In the genomic region with DNA sequence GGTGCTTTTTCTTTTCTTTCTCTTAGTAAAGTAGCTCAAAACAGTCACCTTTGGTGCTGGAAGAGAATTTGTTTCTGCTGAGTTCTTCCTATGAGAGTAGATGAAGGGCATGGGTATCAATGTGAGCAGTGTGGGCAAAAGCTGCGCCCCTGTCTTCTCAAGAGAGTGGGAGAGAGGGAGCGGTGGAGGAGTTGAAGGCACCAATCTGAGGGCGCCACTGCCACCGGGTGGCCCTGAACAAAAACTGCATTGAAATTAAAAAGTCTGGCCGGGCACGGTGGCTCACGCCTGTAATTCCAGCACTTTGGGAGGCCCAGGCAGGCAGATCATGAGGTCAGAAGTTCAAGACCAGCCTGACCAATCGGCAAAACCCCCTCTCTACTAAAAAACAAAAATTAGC, we compare ENCODE assay signal across 1 cellular context.
TF ChIP-seq lines count a peak whose summit lies in the region.

No MANE protein-coding gene starts in this region.

TF ChIP-seq in GM23338, 12 proteins besides CTCF, POLR2A, EP300 and RAD21:
- TF ChIP-seq, protein P1, sequence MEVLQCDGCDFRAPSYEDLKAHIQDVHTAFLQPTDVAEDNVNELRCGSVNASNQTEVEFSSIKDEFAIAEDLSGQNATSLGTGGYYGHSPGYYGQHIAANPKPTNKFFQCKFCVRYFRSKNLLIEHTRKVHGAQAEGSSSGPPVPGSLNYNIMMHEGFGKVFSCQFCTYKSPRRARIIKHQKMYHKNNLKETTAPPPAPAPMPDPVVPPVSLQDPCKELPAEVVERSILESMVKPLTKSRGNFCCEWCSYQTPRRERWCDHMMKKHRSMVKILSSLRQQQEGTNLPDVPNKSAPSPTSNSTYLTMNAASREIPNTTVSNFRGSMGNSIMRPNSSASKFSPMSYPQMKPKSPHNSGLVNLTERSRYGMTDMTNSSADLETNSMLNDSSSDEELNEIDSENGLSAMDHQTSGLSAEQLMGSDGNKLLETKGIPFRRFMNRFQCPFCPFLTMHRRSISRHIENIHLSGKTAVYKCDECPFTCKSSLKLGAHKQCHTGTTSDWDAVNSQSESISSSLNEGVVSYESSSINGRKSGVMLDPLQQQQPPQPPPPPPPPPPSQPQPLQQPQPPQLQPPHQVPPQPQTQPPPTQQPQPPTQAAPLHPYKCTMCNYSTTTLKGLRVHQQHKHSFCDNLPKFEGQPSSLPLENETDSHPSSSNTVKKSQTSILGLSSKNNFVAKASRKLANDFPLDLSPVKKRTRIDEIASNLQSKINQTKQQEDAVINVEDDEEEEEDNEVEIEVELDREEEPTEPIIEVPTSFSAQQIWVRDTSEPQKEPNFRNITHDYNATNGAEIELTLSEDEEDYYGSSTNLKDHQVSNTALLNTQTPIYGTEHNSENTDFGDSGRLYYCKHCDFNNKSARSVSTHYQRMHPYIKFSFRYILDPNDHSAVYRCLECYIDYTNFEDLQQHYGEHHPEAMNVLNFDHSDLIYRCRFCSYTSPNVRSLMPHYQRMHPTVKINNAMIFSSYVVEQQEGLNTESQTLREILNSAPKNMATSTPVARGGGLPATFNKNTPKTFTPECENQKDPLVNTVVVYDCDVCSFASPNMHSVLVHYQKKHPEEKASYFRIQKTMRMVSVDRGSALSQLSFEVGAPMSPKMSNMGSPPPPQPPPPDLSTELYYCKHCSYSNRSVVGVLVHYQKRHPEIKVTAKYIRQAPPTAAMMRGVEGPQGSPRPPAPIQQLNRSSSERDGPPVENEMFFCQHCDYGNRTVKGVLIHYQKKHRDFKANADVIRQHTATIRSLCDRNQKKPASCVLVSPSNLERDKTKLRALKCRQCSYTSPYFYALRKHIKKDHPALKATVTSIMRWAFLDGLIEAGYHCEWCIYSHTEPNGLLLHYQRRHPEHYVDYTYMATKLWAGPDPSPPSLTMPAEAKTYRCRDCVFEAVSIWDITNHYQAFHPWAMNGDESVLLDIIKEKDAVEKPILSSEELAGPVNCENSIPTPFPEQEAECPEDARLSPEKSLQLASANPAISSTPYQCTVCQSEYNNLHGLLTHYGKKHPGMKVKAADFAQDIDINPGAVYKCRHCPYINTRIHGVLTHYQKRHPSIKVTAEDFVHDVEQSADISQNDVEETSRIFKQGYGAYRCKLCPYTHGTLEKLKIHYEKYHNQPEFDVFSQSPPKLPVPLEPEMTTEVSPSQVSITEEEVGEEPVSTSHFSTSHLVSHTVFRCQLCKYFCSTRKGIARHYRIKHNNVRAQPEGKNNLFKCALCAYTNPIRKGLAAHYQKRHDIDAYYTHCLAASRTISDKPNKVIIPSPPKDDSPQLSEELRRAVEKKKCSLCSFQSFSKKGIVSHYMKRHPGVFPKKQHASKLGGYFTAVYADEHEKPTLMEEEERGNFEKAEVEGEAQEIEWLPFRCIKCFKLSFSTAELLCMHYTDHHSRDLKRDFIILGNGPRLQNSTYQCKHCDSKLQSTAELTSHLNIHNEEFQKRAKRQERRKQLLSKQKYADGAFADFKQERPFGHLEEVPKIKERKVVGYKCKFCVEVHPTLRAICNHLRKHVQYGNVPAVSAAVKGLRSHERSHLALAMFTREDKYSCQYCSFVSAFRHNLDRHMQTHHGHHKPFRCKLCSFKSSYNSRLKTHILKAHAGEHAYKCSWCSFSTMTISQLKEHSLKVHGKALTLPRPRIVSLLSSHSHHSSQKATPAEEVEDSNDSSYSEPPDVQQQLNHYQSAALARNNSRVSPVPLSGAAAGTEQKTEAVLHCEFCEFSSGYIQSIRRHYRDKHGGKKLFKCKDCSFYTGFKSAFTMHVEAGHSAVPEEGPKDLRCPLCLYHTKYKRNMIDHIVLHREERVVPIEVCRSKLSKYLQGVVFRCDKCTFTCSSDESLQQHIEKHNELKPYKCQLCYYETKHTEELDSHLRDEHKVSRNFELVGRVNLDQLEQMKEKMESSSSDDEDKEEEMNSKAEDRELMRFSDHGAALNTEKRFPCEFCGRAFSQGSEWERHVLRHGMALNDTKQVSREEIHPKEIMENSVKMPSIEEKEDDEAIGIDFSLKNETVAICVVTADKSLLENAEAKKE (CRISPR knock-in tag; IDR thresholded peaks at IDR 0.05): no peak
- no peak for TF ChIP-seq CREB1 (CRISPR knock-in tag; IDR thresholded peaks at IDR 0.05; ENCODE audit: low read depth)
- no peak for TF ChIP-seq STAT1 (IDR thresholded peaks at IDR 0.05; ENCODE audit: unreplicated experiment)
- TF ChIP-seq, protein P2, sequence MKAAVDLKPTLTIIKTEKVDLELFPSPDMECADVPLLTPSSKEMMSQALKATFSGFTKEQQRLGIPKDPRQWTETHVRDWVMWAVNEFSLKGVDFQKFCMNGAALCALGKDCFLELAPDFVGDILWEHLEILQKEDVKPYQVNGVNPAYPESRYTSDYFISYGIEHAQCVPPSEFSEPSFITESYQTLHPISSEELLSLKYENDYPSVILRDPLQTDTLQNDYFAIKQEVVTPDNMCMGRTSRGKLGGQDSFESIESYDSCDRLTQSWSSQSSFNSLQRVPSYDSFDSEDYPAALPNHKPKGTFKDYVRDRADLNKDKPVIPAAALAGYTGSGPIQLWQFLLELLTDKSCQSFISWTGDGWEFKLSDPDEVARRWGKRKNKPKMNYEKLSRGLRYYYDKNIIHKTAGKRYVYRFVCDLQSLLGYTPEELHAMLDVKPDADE (IDR thresholded peaks at IDR 0.05): no peak
- no peak for TF ChIP-seq EZH2 (IDR thresholded peaks at IDR 0.05; ENCODE audit: low read depth, unreplicated experiment)
- TF ChIP-seq POLR2AphosphoS5 (IDR thresholded peaks at IDR 0.05; ENCODE audit: low read depth): no peak
- no peak for TF ChIP-seq EZH2phosphoT487 (IDR thresholded peaks at IDR 0.05; ENCODE audit: unreplicated experiment)
- no peak for TF ChIP-seq JUNB (IDR thresholded peaks at IDR 0.05; ENCODE audit: unreplicated experiment)
- TF ChIP-seq ZNF331 (CRISPR knock-in tag; IDR thresholded peaks at IDR 0.05; ENCODE audit: low read depth): no peak
- TF ChIP-seq NANOG (IDR thresholded peaks at IDR 0.05; ENCODE audit: borderline replicate concordance): no peak
- TF ChIP-seq, protein P3, sequence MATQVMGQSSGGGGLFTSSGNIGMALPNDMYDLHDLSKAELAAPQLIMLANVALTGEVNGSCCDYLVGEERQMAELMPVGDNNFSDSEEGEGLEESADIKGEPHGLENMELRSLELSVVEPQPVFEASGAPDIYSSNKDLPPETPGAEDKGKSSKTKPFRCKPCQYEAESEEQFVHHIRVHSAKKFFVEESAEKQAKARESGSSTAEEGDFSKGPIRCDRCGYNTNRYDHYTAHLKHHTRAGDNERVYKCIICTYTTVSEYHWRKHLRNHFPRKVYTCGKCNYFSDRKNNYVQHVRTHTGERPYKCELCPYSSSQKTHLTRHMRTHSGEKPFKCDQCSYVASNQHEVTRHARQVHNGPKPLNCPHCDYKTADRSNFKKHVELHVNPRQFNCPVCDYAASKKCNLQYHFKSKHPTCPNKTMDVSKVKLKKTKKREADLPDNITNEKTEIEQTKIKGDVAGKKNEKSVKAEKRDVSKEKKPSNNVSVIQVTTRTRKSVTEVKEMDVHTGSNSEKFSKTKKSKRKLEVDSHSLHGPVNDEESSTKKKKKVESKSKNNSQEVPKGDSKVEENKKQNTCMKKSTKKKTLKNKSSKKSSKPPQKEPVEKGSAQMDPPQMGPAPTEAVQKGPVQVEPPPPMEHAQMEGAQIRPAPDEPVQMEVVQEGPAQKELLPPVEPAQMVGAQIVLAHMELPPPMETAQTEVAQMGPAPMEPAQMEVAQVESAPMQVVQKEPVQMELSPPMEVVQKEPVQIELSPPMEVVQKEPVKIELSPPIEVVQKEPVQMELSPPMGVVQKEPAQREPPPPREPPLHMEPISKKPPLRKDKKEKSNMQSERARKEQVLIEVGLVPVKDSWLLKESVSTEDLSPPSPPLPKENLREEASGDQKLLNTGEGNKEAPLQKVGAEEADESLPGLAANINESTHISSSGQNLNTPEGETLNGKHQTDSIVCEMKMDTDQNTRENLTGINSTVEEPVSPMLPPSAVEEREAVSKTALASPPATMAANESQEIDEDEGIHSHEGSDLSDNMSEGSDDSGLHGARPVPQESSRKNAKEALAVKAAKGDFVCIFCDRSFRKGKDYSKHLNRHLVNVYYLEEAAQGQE (IDR thresholded peaks at IDR 0.05; ENCODE audit: unreplicated experiment): no peak
